ENCODE assay signal across 28 cellular contexts in genomic region chr12:15605886-15606590, GRCh38.
"Had no signal": no experiment of that assay in that cellular context is flagged by ENCODE, and none has a peak within 500 bp of the region (broad histone marks: within the 10 kb centered on the region; RNA-seq: fewer than 3 reads in every experiment).

No MANE protein-coding gene starts in this region.

- H3K4me3 ChIP-seq: gastroesophageal sphincter, hepatocyte, right atrium auricular region, spleen, tibial nerve, uterus had no signal

- H3K4me1 Mint-ChIP-seq: naive B cell had no signal

- DNase-seq: activated CD4-positive, alpha-beta T cell treated with anti-CD3 and anti-CD28 coated beads for 48 hours; activated CD4-positive, alpha-beta T cell treated with anti-CD3 and anti-CD28 coated beads, Interleukin-2, amount 50 U/mL, for 48 hours; activated CD8-positive, alpha-beta memory T cell treated with anti-CD3 and anti-CD28 coated beads, Interleukin-2, amount 50 U/mL, for 4 hours; activated effector memory CD4-positive, alpha-beta T cell treated with anti-CD3 and anti-CD28 coated beads, Interleukin-2, amount 50 U/mL, for 16 hours; activated naive CD4-positive, alpha-beta T cell treated with anti-CD3 and anti-CD28 coated beads for 36 hours; activated naive CD8-positive, alpha-beta T cell treated with anti-CD3 and anti-CD28 coated beads for 36 hours; activated T-cell treated with anti-CD3 and anti-CD28 coated beads, Interleukin-2, amount 50 U/mL, for 1 hour; brain microvascular endothelial cell; effector memory CD4-positive, alpha-beta T cell; islet precursor cell; left ventricle myocardium superior; naive B cell; occipital lobe; spleen; stimulated activated naive CD4-positive, alpha-beta T cell treated with Interleukin-2 at 50 U/mL for 16 hours; T-helper 9 cell; uterus; WERI-Rb-1 had no signal

- H3K4me3 Mint-ChIP-seq: activated naive CD4-positive, alpha-beta T cell treated with anti-CD3 and anti-CD28 coated beads for 36 hours; activated naive CD8-positive, alpha-beta T cell treated with anti-CD3 and anti-CD28 coated beads for 36 hours; activated T-helper 1 cell treated with anti-CD3 and anti-CD28 coated beads, Interleukin-12 subunit alpha, Interleukin-12 subunit beta, Interleukin-2, Interleukin-4 antibody, amounts not matched to agents 30 ng/mL and 10 ng/mL and 1 ng/mL, durations not matched to agents 14 hours and 24 hours and 36 hours; mesothelial cell of epicardium; naive B cell; neural crest cell; T-helper 1 cell treated with Interleukin-12 subunit alpha and Interleukin-12 subunit beta and Interleukin-4 antibody, amounts not matched to agents 30 μg/mL and 1 μg/mL, for 36 hours had no signal

- H3K36me3 ChIP-seq: brain microvascular endothelial cell, gastroesophageal sphincter, right atrium auricular region, spleen, tibial nerve, uterus, WERI-Rb-1 had no signal

- H3K9me3 ChIP-seq: gastroesophageal sphincter, right atrium auricular region, spleen, tibial nerve, uterus had no signal

- H3K4me1 ChIP-seq: gastroesophageal sphincter, parathyroid adenoma, right atrium auricular region, tibial nerve, uterus had no signal

- ATAC-seq: activated CD4-positive, CD25-positive, alpha-beta regulatory T cell treated with anti-CD3 and anti-CD28 coated beads, Interleukin-2, amount 50 U/mL, for 24 hours; gastroesophageal sphincter; left ventricle myocardium superior had no signal

- H3K27ac ChIP-seq: brain microvascular endothelial cell, gastroesophageal sphincter, hepatocyte, parathyroid adenoma, right atrium auricular region, spleen, tibial nerve, uterus, WERI-Rb-1 had no signal

- H3K9ac ChIP-seq: parathyroid adenoma had no signal

- H3K4me2 ChIP-seq: hepatocyte had no signal

- H3K79me2 ChIP-seq: hepatocyte, parathyroid adenoma had no signal

- H2AFZ ChIP-seq: hepatocyte, parathyroid adenoma had no signal

- H3K36me3 Mint-ChIP-seq: activated naive CD8-positive, alpha-beta T cell treated with anti-CD3 and anti-CD28 coated beads for 36 hours; mesothelial cell of epicardium; naive B cell had no signal

- H3K27me3 ChIP-seq: brain microvascular endothelial cell, gastroesophageal sphincter, hepatocyte, right atrium auricular region, tibial nerve, uterus had no signal

- H3K27ac Mint-ChIP-seq: activated naive CD4-positive, alpha-beta T cell treated with anti-CD3 and anti-CD28 coated beads for 36 hours; activated naive CD8-positive, alpha-beta T cell treated with anti-CD3 and anti-CD28 coated beads for 36 hours; activated T-helper 1 cell treated with anti-CD3 and anti-CD28 coated beads, Interleukin-12 subunit alpha, Interleukin-12 subunit beta, Interleukin-2, Interleukin-4 antibody, amounts not matched to agents 30 ng/mL and 10 ng/mL and 1 ng/mL, durations not matched to agents 14 hours and 24 hours and 36 hours; mesothelial cell of epicardium; naive B cell; T-helper 1 cell treated with Interleukin-12 subunit alpha and Interleukin-12 subunit beta and Interleukin-4 antibody, amounts not matched to agents 30 μg/mL and 1 μg/mL, for 36 hours had no signal

- H3K9me3 Mint-ChIP-seq: activated naive CD4-positive, alpha-beta T cell treated with anti-CD3 and anti-CD28 coated beads for 36 hours; activated naive CD8-positive, alpha-beta T cell treated with anti-CD3 and anti-CD28 coated beads for 36 hours; activated T-helper 1 cell treated with anti-CD3 and anti-CD28 coated beads, Interleukin-12 subunit alpha, Interleukin-12 subunit beta, Interleukin-2, Interleukin-4 antibody, amounts not matched to agents 30 ng/mL and 10 ng/mL and 1 ng/mL, durations not matched to agents 14 hours and 24 hours and 36 hours; naive B cell; T-helper 1 cell treated with Interleukin-12 subunit alpha and Interleukin-12 subunit beta and Interleukin-4 antibody, amounts not matched to agents 30 μg/mL and 1 μg/mL, for 36 hours had no signal
